In genomic region chr17:56486732-56487131, GRCh38 we compare ENCODE assay signal across 28 cellular contexts.
"Had no signal": no experiment of that assay in that cellular context is flagged by ENCODE, and none has a peak within 500 bp of the region (broad histone marks: within the 10 kb centered on the region; RNA-seq: fewer than 3 reads in every experiment).

No MANE protein-coding gene starts in this region.

- H2AFZ ChIP-seq: neural progenitor cell, parathyroid adenoma had no signal

- H3K4me3 ChIP-seq: neural progenitor cell, ovary, psoas muscle, right lobe of liver, sigmoid colon, skin epidermis, smooth muscle cell, spleen, suprapubic skin, testis, tibial artery, transverse colon, upper lobe of right lung, uterus had no signal

- H3K9me3 ChIP-seq: ovary, psoas muscle, right lobe of liver, sigmoid colon, spleen, suprapubic skin, testis, tibial artery, transverse colon, upper lobe of right lung, uterus had no signal

- DNase-seq: natural killer cell; occipital lobe; ovary; posterior cingulate gyrus; psoas muscle; right cardiac atrium; right lobe of liver; sigmoid colon; spleen; stimulated activated CD4-positive, alpha-beta T cell treated with anti-CD3 and anti-CD28 coated beads, Interleukin-12 subunit alpha, Interleukin-12 subunit beta, amount 100 ng/mL, for 4 hours; stimulated activated CD4-positive, alpha-beta T cell treated with anti-CD3 and anti-CD28 coated beads, Interleukin-1b, Interleukin-23, amount 100 ng/mL, for 48 hours; stimulated activated CD4-positive, alpha-beta T cell treated with anti-CD3 and anti-CD28 coated beads, Interleukin-4, amount 100 ng/mL, for 1 hour; stimulated activated CD4-positive, alpha-beta T cell treated with anti-CD3 and anti-CD28 coated beads, Interleukin-4, amount 100 ng/mL, for 4 hours; stimulated activated CD8-positive, alpha-beta memory T cell treated with anti-CD3 and anti-CD28 coated beads, Interleukin-4, amount 100 ng/mL, for 48 hours; stimulated activated naive CD4-positive, alpha-beta T cell; stimulated activated naive CD8-positive, alpha-beta T cell treated with anti-CD3 and anti-CD28 coated beads, Interleukin-15, amount 100 ng/mL, for 72 hours; stimulated activated naive CD8-positive, alpha-beta T cell treated with anti-CD3 and anti-CD28 coated beads, Interleukin-15, Interleukin-2, amounts not matched to agents 100 U/mL and 50 U/mL, for 24 hours; substantia nigra; testis; tibial artery; transverse colon; upper lobe of right lung; uterus had no signal

- H3K27ac ChIP-seq: neural progenitor cell, ovary, parathyroid adenoma, psoas muscle, right lobe of liver, sigmoid colon, skin epidermis, spleen, suprapubic skin, testis, tibial artery, transverse colon, upper lobe of right lung, uterus had no signal

- H3K4me2 ChIP-seq: neural progenitor cell, smooth muscle cell had no signal

- H3K27me3 ChIP-seq: neural progenitor cell, ovary, right lobe of liver, sigmoid colon, spleen, suprapubic skin, testis, tibial artery, transverse colon, upper lobe of right lung, uterus had no signal

- H3K4me1 ChIP-seq: parathyroid adenoma, right lobe of liver, sigmoid colon, spleen, suprapubic skin, testis, tibial artery, transverse colon, upper lobe of right lung, uterus had no signal

- H3K36me3 ChIP-seq: neural progenitor cell, ovary, right lobe of liver, sigmoid colon, spleen, suprapubic skin, tibial artery, transverse colon, upper lobe of right lung, uterus had no signal

- H3K9ac ChIP-seq: neural progenitor cell, parathyroid adenoma had no signal

- H3K79me2 ChIP-seq: parathyroid adenoma had no signal
